Comparison of ENCODE assay signal across 8 cellular contexts in genomic region chr1:108646661-108647269, GRCh38. TPM values are rescaled to one million over a fixed set of nuclear protein-coding genes. Genes with fewer than 3 reads are reported as not detected.
A peak's percentile ranks its signal among the peaks of the same experiment; 100 is the strongest.
DNase-seq lines count a peak whose midpoint lies in the region; ATAC-seq, FAIRE-seq and TF ChIP-seq lines count a peak whose summit lies in the region.

No MANE protein-coding gene starts in this region.

- FAIRE-seq in pancreas (lab: Jason Lieb, UNC) = no peak
- FAIRE-seq in H54 (lab: Jason Lieb, UNC) = no peak

- TF ChIP-seq CTCF in fibroblast of pulmonary artery (IDR thresholded peaks at IDR 0.05; ENCODE audit: low read length, missing control alignments) (no peak), pancreas (IDR thresholded peaks at IDR 0.05) (no peak), transverse colon (IDR thresholded peaks at IDR 0.05) (no peak)

- peak; percentile 15 for DNase-seq in NCI-H510A treated with DMSO at 0.1 percent for 48 hours (lab: John Stamatoyannopoulos, UW)
- peak; percentile 73 to 75 for DNase-seq in activated T-cell treated with anti-CD3 and anti-CD28 coated beads, Interleukin-2, amount 50 U/mL, for 48 hours
- peak; percentile 91 for DNase-seq in fibroblast of pulmonary artery (ENCODE audit: low read depth)
- DNase-seq in pancreas = peak in 4 of 6 donors; percentile 16 to 74 (median 41)
- peak; percentile 89 for DNase-seq in transverse colon
- no peak for DNase-seq in NCI-H774 (lab: John Stamatoyannopoulos, UW)
- DNase-seq in H54 (ENCODE audit: insufficient read length, low spot score) = no peak

- intact Hi-C loops in pancreas (cut with DNase I) = loop anchor here in 2 of 3 donors (10.0 kb wide), 1 partner anchor 132 kb away; no protein-coding TSS in a partner anchor
- intact Hi-C loops in transverse colon (cut with DNase I; ENCODE audit: low total_unique reads) = no loop called here

- no peak for TF ChIP-seq EP300 in transverse colon (IDR thresholded peaks at IDR 0.05; ENCODE audit: low read depth)

- WGBS in pancreas, 2 donors = 73 to 81% methylated on average over 11 of the region's 11 CpGs
- WGBS in transverse colon (ENCODE audit: low coverage in 1 of 2), 2 donors = 22 to 55% methylated on average over 2 to 11 of the region's 11 CpGs

- H3K27ac ChIP-seq in pancreas (peak overlapping the region in 3 of 4 donors; percentile 12 to 84 (median 78)), transverse colon (peak overlapping the region; percentile 82 to 90 (median 86))

- TF ChIP-seq POLR2A in transverse colon (IDR thresholded peaks at IDR 0.05) (peak; percentile 66), H54 (IDR thresholded peaks at IDR 0.05; ENCODE audit: low read depth, low read length) (no peak)

- H3K9me3 ChIP-seq in pancreas (no peaks in the 10 kb centered on the region), transverse colon (no peaks in the 10 kb centered on the region)

- ATAC-seq in GM19467 (IDR thresholded peaks at IDR 0.05; ENCODE audit: unreplicated experiment) (peak; percentile 84), pancreas (peak; percentile 76 to 89 (median 82))

- H3K4me3 ChIP-seq in fibroblast of pulmonary artery (replicated peaks; ENCODE audit: low read depth, low read length) = no peak overlapping the region
- H3K4me3 ChIP-seq in pancreas = no peak overlapping the region
- no peak overlapping the region for H3K4me3 ChIP-seq in transverse colon

- H3K27me3 ChIP-seq in pancreas (no peaks in the 10 kb centered on the region), transverse colon (no peaks in the 10 kb centered on the region)

- H3K36me3 ChIP-seq in pancreas (no peaks in the 10 kb centered on the region), transverse colon (no peaks in the 10 kb centered on the region)

- in situ Hi-C loops in transverse colon (cut with MboI; ENCODE audit: low pct_ligation_motif_present in 1 of 4, low pct_unique_long_range_greater_than_20kb in 1 of 4, low sequenced_read_pairs in 3 of 4) = loop anchor here in 3 of 4 donors (5.0 to 25.0 kb wide), 5 partner anchors 82 to 434 kb away; partner anchors contain the start of genes SLC25A24 (in 2 of the 3) and EEIG2 (in 1 of the 3)

- H3K4me1 ChIP-seq in pancreas (peaks cover 0 to 4% (median 0%) of the 10 kb centered on the region in 3 donors), transverse colon (peaks cover 15 to 43% (median 22%) of the 10 kb centered on the region in 4 donors)

RNA-seq across cellular contexts. Expression of gene HENMT1, which starts 14.1 kb away (rescaled TPM):
- total RNA-seq in pancreas (1 to 10 TPM in 3 of 6 donors, under 1 TPM in 3; 0.42 to 2.6 (median 1.1) TPM), transverse colon (1 to 10 TPM in 2 of 4 donors, not detected in 2; 4.8 to 5.1 TPM)
- polyA plus RNA-seq in pancreas = 1 to 10 TPM in 1 of 2 donors, under 1 TPM in 1; 0.65 to 5.5 TPM

RNA-seq across cellular contexts. Expression of gene PRPF38B, which starts 45.3 kb away (rescaled TPM):
- total RNA-seq in pancreas (10 to 100 TPM; 11.2 to 21.3 (median 17.6) TPM), transverse colon (10 to 100 TPM; 11.7 to 56.4 (median 39.2) TPM)
- 10 to 100 TPM; 36.3 to 48.6 TPM for polyA plus RNA-seq in pancreas

Comparison
In these comparisons a context has a peak if more than half of its experiments do, and no peak if none do; other contexts are left out.
1. DNase-seq: peak in NCI-H510A treated with DMSO at 0.1 percent for 48 hours (single experiment), activated T-cell treated with anti-CD3 and anti-CD28 coated beads, Interleukin-2, amount 50 U/mL, for 48 hours (2 of 2), fibroblast of pulmonary artery (single experiment), pancreas (4 of 6) and transverse colon (single experiment); none in NCI-H774 (single experiment) and H54 (single experiment).